8 cellular contexts compared by ENCODE assay signal in genomic region chr3:138348950-138349739, GRCh38. TPM values are rescaled to one million over a fixed set of nuclear protein-coding genes. Genes with fewer than 3 reads are reported as not detected.
DNase-seq lines count a peak whose midpoint lies in the region; ATAC-seq and TF ChIP-seq lines count a peak whose summit lies in the region.

No MANE protein-coding gene starts in this region.

- no peak for ATAC-seq in lung (ENCODE audit: insufficient read depth, low FRiP score)
- no peak for ATAC-seq in GM21737 (IDR thresholded peaks at IDR 0.05; ENCODE audit: unreplicated experiment)
- ATAC-seq in GM18873 (IDR thresholded peaks at IDR 0.05; ENCODE audit: low FRiP score, unreplicated experiment): no peak

- TF ChIP-seq EP300 in transverse colon (IDR thresholded peaks at IDR 0.05; ENCODE audit: low read depth): no peak

- no peak for DNase-seq in CD8-positive, alpha-beta memory T cell
- peak; percentile 21 for DNase-seq in NCI-H1092 (lab: John Stamatoyannopoulos, UW)
- DNase-seq in cerebellar cortex (ENCODE audit: low spot score): peak; percentile 62
- DNase-seq in lung (ENCODE audit: low spot score): no peak
- DNase-seq in transverse colon: no peak
- no peak for DNase-seq in A172 (ENCODE audit: low spot score)

- H3K4me3 Mint-ChIP-seq in CD8-positive, alpha-beta memory T cell: peak overlapping the region in 6 of 7 donors; percentile 47 to 68 (median 64)

- peaks cover 41 to 44% of the 10 kb centered on the region in 2 donors for H3K27me3 Mint-ChIP-seq in CD8-positive, alpha-beta memory T cell

- H3K36me3 Mint-ChIP-seq in CD8-positive, alpha-beta memory T cell: no peaks in the 10 kb centered on the region

- CTCF ChIA-PET in CD8-positive, alpha-beta memory T cell (lab: Charles Lee): interaction anchor here (1.1 kb wide), 1 partner anchor 18 kb away, joined by 3 read pairs; no protein-coding TSS in a partner anchor

- no peaks in the 10 kb centered on the region for H3K9me3 ChIP-seq in CD8-positive, alpha-beta memory T cell (ENCODE audit: low read length)
- no peaks in the 10 kb centered on the region for H3K9me3 ChIP-seq in lung (ENCODE audit: control insufficient read depth in 2 of 2, insufficient read depth in 1 of 2, low read length in 1 of 2)
- H3K9me3 ChIP-seq in transverse colon: no peaks in the 10 kb centered on the region

- no peak for TF ChIP-seq CTCF in lung (IDR thresholded peaks at IDR 0.05; ENCODE audit: control extremely low read depth, extremely low read depth)
- TF ChIP-seq CTCF in transverse colon (IDR thresholded peaks at IDR 0.05): no peak

- H3K27ac Mint-ChIP-seq in CD8-positive, alpha-beta memory T cell: no peak overlapping the region

- POLR2A ChIA-PET in CD8-positive, alpha-beta memory T cell (lab: Charles Lee): no interaction called here

- H3K4me1 Mint-ChIP-seq in CD8-positive, alpha-beta memory T cell: peaks cover 7 to 13% (median 11%) of the 10 kb centered on the region in 3 donors

- H3K36me3 ChIP-seq in CD8-positive, alpha-beta memory T cell (ENCODE audit: insufficient read depth, low read length): no peaks in the 10 kb centered on the region
- no peaks in the 10 kb centered on the region for H3K36me3 ChIP-seq in lung (ENCODE audit: control insufficient read depth in 2 of 2, insufficient read depth in 2 of 2, low read length in 2 of 2)
- no peaks in the 10 kb centered on the region for H3K36me3 ChIP-seq in transverse colon

- no peak for TF ChIP-seq POLR2A in transverse colon (IDR thresholded peaks at IDR 0.05)

- in situ Hi-C loops in transverse colon (cut with MboI; ENCODE audit: low pct_ligation_motif_present in 1 of 4, low pct_unique_long_range_greater_than_20kb in 1 of 4, low sequenced_read_pairs in 3 of 4): no loop called here

- no peak overlapping the region for H3K4me3 ChIP-seq in CD8-positive, alpha-beta memory T cell (ENCODE audit: low read length)
- H3K4me3 ChIP-seq in lung (peak overlapping the region; percentile 77), transverse colon (peak overlapping the region; percentile 59 to 78 (median 68))

- H3K4me1 ChIP-seq in CD8-positive, alpha-beta memory T cell (ENCODE audit: insufficient read depth, low read length): no peaks in the 10 kb centered on the region
- H3K4me1 ChIP-seq in lung (ENCODE audit: control insufficient read depth in 2 of 2, insufficient read depth in 2 of 2, low read length in 2 of 2) (peaks cover 3 to 14% of the 10 kb centered on the region in 2 donors), transverse colon (peaks cover 0 to 22% (median 5%) of the 10 kb centered on the region in 4 donors)

- intact Hi-C loops in transverse colon (cut with DNase I; ENCODE audit: low total_unique reads): loop anchor here (5.0 kb wide), 1 partner anchor 998 kb away; no protein-coding TSS in a partner anchor

- no peaks in the 10 kb centered on the region for H3K27me3 ChIP-seq in CD8-positive, alpha-beta memory T cell (ENCODE audit: insufficient read depth, low read length, poor library complexity, severe bottlenecking)
- H3K27me3 ChIP-seq in lung (ENCODE audit: control insufficient read depth, insufficient read depth): no peaks in the 10 kb centered on the region
- peaks cover 9% of the 10 kb centered on the region for H3K27me3 ChIP-seq in transverse colon

- 17 to 26% methylated on average over 28 of the region's 28 CpGs for WGBS in lung, 2 donors
- WGBS in transverse colon (ENCODE audit: low coverage in 1 of 2), 2 donors: 18% methylated on average over 28 of the region's 28 CpGs; no CpG with 5 or more reads in 1 of the 2 donors

- no peak overlapping the region for H3K27ac ChIP-seq in CD8-positive, alpha-beta memory T cell (ENCODE audit: low read depth, low read length)
- peak overlapping the region; percentile 94 to 97 for H3K27ac ChIP-seq in lung (ENCODE audit: low read depth in 1 of 2, low read length in 1 of 2)
- H3K27ac ChIP-seq in transverse colon: peak overlapping the region; percentile 83 to 91 (median 86)

- peaks cover 0 to 1% (median 0%) of the 10 kb centered on the region in 5 donors for H3K9me3 Mint-ChIP-seq in CD8-positive, alpha-beta memory T cell

RNA-seq across cellular contexts. Expression of gene MRAS, which starts 0.8 kb away (rescaled TPM):
- total RNA-seq in CD8-positive, alpha-beta memory T cell: under 1 TPM; 0.28 to 0.38 TPM
- 0.38 TPM for polyA plus RNA-seq in CD8-positive, alpha-beta memory T cell
- total RNA-seq in lung: 10 to 100 TPM; 22.5 to 28.7 TPM
- 10 to 100 TPM; 12.6 to 22.2 TPM for polyA plus RNA-seq in lung
- total RNA-seq in transverse colon: 1 to 10 TPM; 3.0 to 9.6 (median 6.3) TPM
- 32.7 and 72.2 TPM in 2 replicates for total RNA-seq in A172 (2014; rRNA removed; shearing (Covaris generic))

RNA-seq across cellular contexts. Expression of gene NME9, which starts 19.5 kb away (rescaled TPM):
- total RNA-seq in CD8-positive, alpha-beta memory T cell: not detected
- polyA plus RNA-seq in CD8-positive, alpha-beta memory T cell: 0.44 TPM
- total RNA-seq in lung (10 to 100 TPM in 1 of 2 donors, 1 to 10 TPM in 1; 9.8 to 11.4 TPM), transverse colon (not detected)
- 1 to 10 TPM; 2.8 to 5.0 TPM for polyA plus RNA-seq in lung
- total RNA-seq in A172 (2014; rRNA removed; shearing (Covaris generic)): not detected in 2 replicates

Comparison
In these comparisons a context has a peak if more than half of its experiments do, and no peak if none do; other contexts are left out.
1. DNase-seq: peak in NCI-H1092 (single experiment) and cerebellar cortex (single experiment); none in CD8-positive, alpha-beta memory T cell (0 of 5), lung (single experiment), transverse colon (single experiment) and A172 (single experiment).